In the genomic region with DNA sequence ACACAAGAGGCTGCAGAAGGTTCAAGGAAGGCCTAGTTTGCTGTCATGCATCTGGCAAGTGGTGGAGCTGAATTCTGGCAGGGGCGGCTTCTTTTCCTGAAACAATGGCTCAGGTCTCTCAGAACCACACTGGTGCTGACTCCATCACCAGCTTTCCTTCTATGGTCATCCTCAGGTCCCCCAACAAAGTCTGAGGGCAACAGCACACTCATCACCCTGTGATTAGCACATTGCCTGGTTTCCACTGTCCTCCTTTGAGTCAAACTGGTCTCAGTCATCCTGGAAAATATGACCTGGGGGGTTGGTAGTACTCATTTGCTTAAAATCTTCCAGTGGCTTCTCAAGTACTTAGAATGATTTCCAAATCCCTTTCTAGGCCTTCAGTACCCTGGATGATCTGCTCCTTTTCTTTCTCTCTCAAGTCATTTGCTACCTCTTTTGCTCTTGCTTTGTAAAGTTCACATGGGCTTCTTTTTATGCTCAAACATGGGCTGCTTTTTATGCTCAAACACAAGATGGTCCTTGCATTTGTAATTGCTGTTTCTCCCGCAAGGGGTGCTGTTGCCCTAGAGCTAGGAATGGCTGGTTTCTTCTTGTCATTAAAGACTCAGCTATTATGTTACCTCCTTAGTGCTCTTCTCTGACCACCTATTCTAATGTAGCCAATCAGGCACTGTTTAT, we compare ENCODE assay signal across 10 cellular contexts.
DNase-seq lines count a peak whose midpoint lies in the region; ATAC-seq and TF ChIP-seq lines count a peak whose summit lies in the region.
"Had no signal": no experiment of that assay in that cellular context is flagged by ENCODE, and none has a peak within 500 bp of the region (broad histone marks: within the 10 kb centered on the region; RNA-seq: fewer than 3 reads in every experiment).

No MANE protein-coding gene starts in this region.

- ATAC-seq in activated naive CD8-positive, alpha-beta T cell treated with anti-CD3 and anti-CD28 coated beads, Interleukin-2, amount 50 U/mL, for 24 hours, result peak; percentile 28
- no peak for ATAC-seq in HG03159 (IDR thresholded peaks at IDR 0.05; ENCODE audit: unreplicated experiment)
- ATAC-seq in HG03565 (IDR thresholded peaks at IDR 0.05; ENCODE audit: unreplicated experiment), result no peak

- H3K36me3 ChIP-seq in testis (ENCODE audit: low read depth, missing control alignments), result no peaks in the 10 kb centered on the region

- H3K4me3 ChIP-seq in choroid plexus epithelial cell (ENCODE audit: low read depth, low read length) (no peak overlapping the region), testis (no peak overlapping the region)

- no peaks in the 10 kb centered on the region for H3K27me3 Mint-ChIP-seq in activated naive CD8-positive, alpha-beta T cell treated with anti-CD3 and anti-CD28 coated beads, Interleukin-2, amount 50 U/mL, for 24 hours
- H3K27me3 Mint-ChIP-seq in activated naive CD8-positive, alpha-beta T cell treated with anti-CD3 and anti-CD28 coated beads for 36 hours, result no peaks in the 10 kb centered on the region
- H3K27me3 Mint-ChIP-seq: activated naive CD8-positive, alpha-beta T cell had no signal

- no peaks in the 10 kb centered on the region for H3K27me3 ChIP-seq in testis

- H3K4me3 Mint-ChIP-seq in activated naive CD8-positive, alpha-beta T cell treated with anti-CD3 and anti-CD28 coated beads, Interleukin-2, amount 50 U/mL, for 24 hours, result no peak overlapping the region
- no peak overlapping the region for H3K4me3 Mint-ChIP-seq in activated naive CD8-positive, alpha-beta T cell treated with anti-CD3 and anti-CD28 coated beads for 36 hours
- H3K4me3 Mint-ChIP-seq: activated naive CD8-positive, alpha-beta T cell had no signal

- H3K27ac ChIP-seq in testis, result no peak overlapping the region

- no peaks in the 10 kb centered on the region for H3K4me1 ChIP-seq in testis

- no peak for TF ChIP-seq POLR2A in testis (IDR thresholded peaks at IDR 0.05)

- H3K9me3 ChIP-seq in testis, result no peaks in the 10 kb centered on the region

- WGBS in testis, 2 donors, result 74 to 83% methylated on average over 2 of the region's 2 CpGs

- no peaks in the 10 kb centered on the region for H3K36me3 Mint-ChIP-seq in activated naive CD8-positive, alpha-beta T cell treated with anti-CD3 and anti-CD28 coated beads, Interleukin-2, amount 50 U/mL, for 24 hours (ENCODE audit: low read depth)
- H3K36me3 Mint-ChIP-seq in activated naive CD8-positive, alpha-beta T cell treated with anti-CD3 and anti-CD28 coated beads for 36 hours, result no peaks in the 10 kb centered on the region
- H3K36me3 Mint-ChIP-seq: activated naive CD8-positive, alpha-beta T cell had no signal

- no peak overlapping the region for H3K27ac Mint-ChIP-seq in activated naive CD8-positive, alpha-beta T cell treated with anti-CD3 and anti-CD28 coated beads, Interleukin-2, amount 50 U/mL, for 24 hours
- no peak overlapping the region for H3K27ac Mint-ChIP-seq in activated naive CD8-positive, alpha-beta T cell treated with anti-CD3 and anti-CD28 coated beads for 36 hours
- H3K27ac Mint-ChIP-seq: activated naive CD8-positive, alpha-beta T cell had no signal

- H3K4me1 Mint-ChIP-seq in activated naive CD8-positive, alpha-beta T cell treated with anti-CD3 and anti-CD28 coated beads, Interleukin-2, amount 50 U/mL, for 24 hours, result no peaks in the 10 kb centered on the region
- H3K4me1 Mint-ChIP-seq in activated naive CD8-positive, alpha-beta T cell treated with anti-CD3 and anti-CD28 coated beads for 36 hours, result no peaks in the 10 kb centered on the region

- no peaks in the 10 kb centered on the region for H3K9me3 Mint-ChIP-seq in activated naive CD8-positive, alpha-beta T cell treated with anti-CD3 and anti-CD28 coated beads, Interleukin-2, amount 50 U/mL, for 24 hours
- H3K9me3 Mint-ChIP-seq in activated naive CD8-positive, alpha-beta T cell treated with anti-CD3 and anti-CD28 coated beads for 36 hours, result no peaks in the 10 kb centered on the region

- no peak for DNase-seq in activated naive CD8-positive, alpha-beta T cell treated with anti-CD3 and anti-CD28 coated beads, Interleukin-2, amount 50 U/mL, for 24 hours
- DNase-seq in activated naive CD8-positive, alpha-beta T cell treated with anti-CD3 and anti-CD28 coated beads for 36 hours, result no peak
- DNase-seq in NAMALWA (ENCODE audit: low spot score) (peak; percentile 55), choroid plexus epithelial cell (ENCODE audit: low read depth) (peak; percentile 20), testis (peak; percentile 28), germinal center (ENCODE audit: low spot score) (no peak)
- DNase-seq: activated CD4-positive, CD25-positive, alpha-beta regulatory T cell treated with anti-CD3 and anti-CD28 coated beads, Interleukin-2, amount 50 U/mL, for 72 hours had no signal

- peak; percentile 45 for TF ChIP-seq CTCF in choroid plexus epithelial cell (conservative IDR thresholded peaks at IDR 0.05; ENCODE audit: low read depth, low read length)
- peak in 1 of 3 experiments; percentile 12 for TF ChIP-seq CTCF in testis (IDR thresholded peaks at IDR 0.05)

- intact Hi-C loops in testis (cut with DNase I; ENCODE audit: low total_unique reads), result no loop called here

Comparison
In these comparisons a context has a peak if more than half of its experiments do, and no peak if none do; other contexts are left out.
1. DNase-seq: peak in NAMALWA (single experiment), choroid plexus epithelial cell (single experiment) and testis (single experiment); none in activated naive CD8-positive, alpha-beta T cell treated with anti-CD3 and anti-CD28 coated beads, Interleukin-2, amount 50 U/mL, for 24 hours (single experiment), activated naive CD8-positive, alpha-beta T cell treated with anti-CD3 and anti-CD28 coated beads for 36 hours (single experiment) and germinal center (single experiment).